In the genomic region with DNA sequence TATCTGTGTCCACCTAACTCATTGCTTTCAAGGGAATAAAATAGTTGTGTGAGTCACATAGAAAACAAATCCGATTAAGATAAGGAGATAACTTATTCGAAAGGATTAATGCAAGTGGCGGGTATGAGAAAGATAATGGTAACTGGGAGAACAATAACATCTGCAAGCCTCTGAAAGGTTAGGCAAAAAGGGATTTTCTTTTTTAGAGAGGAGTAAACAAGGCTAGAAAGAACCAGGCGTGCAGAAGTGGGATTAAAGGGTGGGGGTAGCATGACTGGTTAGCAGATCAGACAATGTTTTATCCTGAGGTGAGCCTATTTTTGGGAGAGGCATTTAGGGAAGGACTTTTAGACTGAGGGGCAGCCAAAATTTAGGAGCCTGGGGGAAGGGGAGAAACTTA, we compare ENCODE assay signal across 1 cellular context.
TF ChIP-seq lines count a peak whose summit lies in the region.

No MANE protein-coding gene starts in this region.

TF ChIP-seq in endothelial cell of umbilical vein, 7 proteins besides CTCF, POLR2A, EP300 and RAD21:
- TF ChIP-seq POLR2AphosphoS5 (IDR thresholded peaks at IDR 0.05; ENCODE audit: insufficient read depth, low read depth, low read length) (no peak), FOS (IDR thresholded peaks at IDR 0.05; ENCODE audit: borderline replicate concordance, insufficient read depth, low read length) (peak; percentile 23), GATA2 (IDR thresholded peaks at IDR 0.05; ENCODE audit: insufficient read depth, insufficient read length, low read depth, low read length) (peak; percentile 80), EZH2 (IDR thresholded peaks at IDR 0.05; ENCODE audit: borderline replicate concordance, low read depth, low read length, severe bottlenecking) (no peak), JUN (IDR thresholded peaks at IDR 0.05; ENCODE audit: borderline replicate concordance, insufficient read depth, insufficient read length, low read depth) (peak; percentile 15), MYC (IDR thresholded peaks at IDR 0.05; ENCODE audit: low read depth, low read length) (no peak)
- TF ChIP-seq, protein P1, sequence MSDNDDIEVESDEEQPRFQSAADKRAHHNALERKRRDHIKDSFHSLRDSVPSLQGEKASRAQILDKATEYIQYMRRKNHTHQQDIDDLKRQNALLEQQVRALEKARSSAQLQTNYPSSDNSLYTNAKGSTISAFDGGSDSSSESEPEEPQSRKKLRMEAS (IDR thresholded peaks at IDR 0.05; ENCODE audit: insufficient read depth, insufficient read length) = no peak
